ENCODE assay signal across 9 cellular contexts in genomic region chr11:116948375-116948774, GRCh38.
DNase-seq lines count a peak whose midpoint lies in the region; ATAC-seq, FAIRE-seq and TF ChIP-seq lines count a peak whose summit lies in the region.
"Had no signal": no experiment of that assay in that cellular context is flagged by ENCODE, and none has a peak within 500 bp of the region (broad histone marks: within the 10 kb centered on the region; RNA-seq: fewer than 3 reads in every experiment).

No MANE protein-coding gene starts in this region.

- ATAC-seq in A549: peak in 1 of 2 experiments; percentile 62; a peak in 3 of 6 replicates
- peak; percentile 62 for ATAC-seq in GM21619 (IDR thresholded peaks at IDR 0.05; ENCODE audit: unreplicated experiment)

- POLR2A ChIA-PET in A549 (lab: Yijun Ruan, JAX): interaction anchor here (0.6 kb wide), 1 partner anchor 124 kb away, joined by 5 read pairs; no protein-coding TSS in a partner anchor
- POLR2A ChIA-PET in RWPE1 (lab: Yijun Ruan, JAX; ENCODE audit: low non-redundant PET): no interaction called here

- 51% methylated on average over 4 of the region's 4 CpGs for WGBS in A549 (ENCODE audit: missing lambda C conversion rate)

- DNase-seq in A549 (ENCODE audit: low read depth in 1 of 2, low spot score in 1 of 2) (peak in 1 of 2 experiments; percentile 21), RWPE1 (ENCODE audit: low spot score) (peak; percentile 17), fibroblast of mammary gland (ENCODE audit: low read depth) (peak; percentile 43), caudate nucleus (lab: John Stamatoyannopoulos, UW) (no peak), HK-2 (ENCODE audit: unreplicated experiment) (no peak), GM20000 (ENCODE audit: low spot score) (no peak), HAP-1 (ENCODE audit: low spot score in 2 of 2) (no peak)
- DNase-seq: NCI-H1092 had no signal

- no peaks in the 10 kb centered on the region for H3K36me3 ChIP-seq in HAP-1 (replicated peaks)

- H3K9me3 ChIP-seq in A549 (no peaks in the 10 kb centered on the region), HAP-1 (no peaks in the 10 kb centered on the region)

- FAIRE-seq in A549 (lab: Jason Lieb, UNC): no peak

- no peaks in the 10 kb centered on the region for H3K27me3 ChIP-seq in HAP-1 (ENCODE audit: low read depth)

- in situ Hi-C loops in HAP-1 (cut with MboI; ENCODE audit: low sequenced_read_pairs): no loop called here

- no peak for TF ChIP-seq RAD21 in A549 (conservative IDR thresholded peaks at IDR 0.05 in 1 of 2, IDR thresholded peaks at IDR 0.05 in 1 of 2)

- H3K4me1 ChIP-seq in A549: peaks cover 18% of the 10 kb centered on the region
- H3K4me1 ChIP-seq in HAP-1: no peaks in the 10 kb centered on the region

- peak overlapping the region; percentile 49 for H3K4me2 ChIP-seq in A549

- CTCF ChIA-PET in A549 (lab: Yijun Ruan, JAX) (interaction anchor here (0.7 kb wide), 1 partner anchor 17 kb away, joined by 3 read pairs; no protein-coding TSS in a partner anchor), RWPE1 (lab: Yijun Ruan, JAX) (no interaction called here)

- TF ChIP-seq CTCF in A549 (IDR thresholded peaks at IDR 0.05) (no peak), RWPE1 (conservative IDR thresholded peaks at IDR 0.05; ENCODE audit: low read depth) (no peak), fibroblast of mammary gland (conservative IDR thresholded peaks at IDR 0.05; ENCODE audit: control insufficient read depth, insufficient read depth, low read depth, low read length) (no peak), GM20000 (IDR thresholded peaks at IDR 0.05; ENCODE audit: extremely low read depth, missing control alignments) (no peak)

- H3K27ac ChIP-seq in A549 (no peak overlapping the region), RWPE1 (no peak overlapping the region), caudate nucleus (ENCODE audit: low read depth, low read length) (no peak overlapping the region)

- TF ChIP-seq POLR2A in A549 (IDR thresholded peaks at IDR 0.05; ENCODE audit: low read length): no peak

- no peak for TF ChIP-seq EP300 in A549 (IDR thresholded peaks at IDR 0.05)

- H3K4me3 ChIP-seq in A549 (no peak overlapping the region), fibroblast of mammary gland (ENCODE audit: control insufficient read depth, low read depth, low read length) (no peak overlapping the region), HAP-1 (no peak overlapping the region)

TF ChIP-seq in A549, 52 proteins besides CTCF, POLR2A, EP300 and RAD21:
- no peak for TF ChIP-seq FOSL2 (IDR thresholded peaks at IDR 0.05)
- peak; percentile 30; the same call in 1 of the 2 replicates for TF ChIP-seq FOSL2 (CRISPR knock-in tag; IDR thresholded peaks at IDR 0.05)
- TF ChIP-seq CHD2 (IDR thresholded peaks at IDR 0.05; ENCODE audit: low read length, partially characterized antibody): no peak
TF ChIP-seq in A549: peak in this region for 1.

Comparison
In these comparisons a context has a peak if more than half of its experiments do, and no peak if none do; other contexts are left out.
1. DNase-seq: peak in RWPE1 (single experiment) and fibroblast of mammary gland (single experiment); none in caudate nucleus (0 of 61), HK-2 (single experiment), GM20000 (single experiment) and HAP-1 (0 of 2).